Comparison of ENCODE assay signal across 8 cellular contexts in the genomic region with DNA sequence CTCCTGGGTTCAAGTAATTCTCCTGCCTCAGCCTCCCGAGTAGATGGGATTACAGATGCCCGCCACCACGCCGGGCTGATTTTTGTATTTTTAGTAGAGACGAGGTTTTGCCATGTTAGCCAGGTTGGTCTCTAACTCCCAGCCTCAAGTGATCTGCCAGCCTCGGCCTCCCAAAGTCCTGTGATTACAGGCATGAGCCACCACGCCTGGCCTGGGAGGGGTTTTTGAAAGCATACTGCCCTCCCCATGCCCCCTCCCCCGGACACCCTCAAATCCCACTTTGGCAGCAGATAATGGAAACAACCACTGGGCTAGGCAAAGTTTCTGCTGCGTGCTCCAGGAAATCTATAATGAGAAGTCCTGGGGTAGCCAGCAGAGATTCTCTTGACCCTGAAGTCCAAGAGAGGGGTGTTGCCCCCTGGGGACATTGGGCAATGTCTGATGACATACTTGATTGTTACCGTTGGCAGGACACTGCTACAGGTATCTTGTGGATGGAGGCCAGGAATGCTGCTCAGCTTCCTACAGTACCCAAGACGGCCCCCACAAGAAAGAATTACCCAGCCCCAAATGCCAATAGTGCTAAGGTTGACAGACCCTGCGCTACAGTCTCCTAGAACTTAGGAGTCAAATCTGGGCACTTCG.
"Had no signal": no experiment of that assay in that cellular context is flagged by ENCODE, and none has a peak within 500 bp of the region (broad histone marks: within the 10 kb centered on the region; RNA-seq: fewer than 3 reads in every experiment).

No MANE protein-coding gene starts in this region.

- DNase-seq: GDM1, GF-D8 had no signal

- FAIRE-seq: G401.6, GM12878, GM12891, GM12892, GM18507, GM19239 had no signal

- H3K4me3 ChIP-seq: GM12878 had no signal
